Comparison of ENCODE assay signal across 1 cellular context in the genomic region with DNA sequence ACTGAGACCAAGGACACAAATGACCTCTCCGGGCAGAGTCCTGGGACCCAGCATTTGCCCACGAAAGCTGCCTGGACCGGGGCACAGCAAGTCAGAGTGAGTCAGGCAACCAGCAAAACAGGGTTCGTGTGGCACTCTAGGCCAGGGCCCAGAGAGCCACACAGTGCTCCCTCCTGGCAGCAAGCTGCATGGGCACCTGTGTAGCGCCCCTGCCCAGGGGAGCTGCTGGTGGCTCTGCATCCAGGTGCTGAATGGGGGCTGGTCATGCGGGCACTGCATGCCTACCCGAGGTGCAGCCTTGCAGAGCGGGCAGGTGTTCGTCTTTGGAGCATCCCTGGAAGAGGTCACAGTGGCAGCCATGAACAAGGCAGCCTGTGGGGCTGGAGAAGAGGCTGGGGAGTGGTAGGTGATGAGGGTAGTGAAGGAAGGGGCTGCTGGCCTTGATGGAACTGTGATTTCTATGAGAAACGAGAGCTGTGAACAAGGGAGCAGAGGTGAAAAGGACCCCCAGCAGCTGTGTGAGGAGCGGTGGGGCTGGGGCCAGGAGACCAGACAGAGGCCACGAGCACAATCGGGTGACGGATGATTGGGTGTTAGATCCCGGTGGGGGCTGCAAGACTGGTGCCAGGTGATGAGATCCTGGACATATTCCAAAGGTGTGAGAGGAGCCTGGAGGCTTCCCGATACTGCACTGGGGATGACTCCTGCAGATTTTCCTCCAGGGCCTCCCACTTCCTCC.
A peak's percentile ranks its signal among the peaks of the same experiment; 100 is the strongest.
TF ChIP-seq lines count a peak whose summit lies in the region.

No MANE protein-coding gene starts in this region.

TF ChIP-seq in K562, 482 proteins besides CTCF, POLR2A, EP300 and RAD21 (continued from another document):
- TF ChIP-seq HNRNPLL (IDR thresholded peaks at IDR 0.05; ENCODE audit: low read depth, low read length, poor library complexity, severe bottlenecking) (peak; percentile 16), L3MBTL2 (IDR thresholded peaks at IDR 0.05) (no peak), FOXP1 (CRISPR knock-in tag; IDR thresholded peaks at IDR 0.05) (no peak), TFE3 (CRISPR knock-in tag; IDR thresholded peaks at IDR 0.05) (no peak), CHD4 (IDR thresholded peaks at IDR 0.05; ENCODE audit: insufficient read depth, insufficient replicate concordance, low read depth, low read length, poor library complexity, severe bottlenecking) (no peak), BCOR (IDR thresholded peaks at IDR 0.05) (no peak), ZNF507 (tag; conservative IDR thresholded peaks at IDR 0.05) (no peak), ATF2 (CRISPR knock-in tag; IDR thresholded peaks at IDR 0.05) (no peak), SAFB (IDR thresholded peaks at IDR 0.05; ENCODE audit: borderline replicate concordance, low read depth, low read length) (no peak), ZBTB40 (IDR thresholded peaks at IDR 0.05) (no peak), ZBTB40 (CRISPR knock-in tag; IDR thresholded peaks at IDR 0.05) (no peak; the same call in 1 of the 2 replicates), MECOM (CRISPR knock-in tag; IDR thresholded peaks at IDR 0.05) (no peak), PTRF (tag; IDR thresholded peaks at IDR 0.05) (no peak), ZFP30 (CRISPR knock-in tag; IDR thresholded peaks at IDR 0.05; ENCODE audit: borderline replicate concordance) (no peak), HEY1 (CRISPR knock-in tag; IDR thresholded peaks at IDR 0.05; ENCODE audit: borderline replicate concordance) (no peak), MED1 (CRISPR knock-in tag; IDR thresholded peaks at IDR 0.05; ENCODE audit: borderline replicate concordance) (no peak), HNRNPK (IDR thresholded peaks at IDR 0.05; ENCODE audit: low read depth, low read length, poor library complexity, severe bottlenecking) (no peak), SREBF1 (IDR thresholded peaks at IDR 0.05; ENCODE audit: borderline replicate concordance, low read depth, low read length) (no peak), ZNF444 (CRISPR knock-in tag; IDR thresholded peaks at IDR 0.05) (no peak), ZBTB33 (CRISPR knock-in tag; IDR thresholded peaks at IDR 0.05) (no peak), TFAP4 (CRISPR knock-in tag; IDR thresholded peaks at IDR 0.05; ENCODE audit: borderline replicate concordance) (no peak), ZNF24 (IDR thresholded peaks at IDR 0.05) (no peak), PURB (CRISPR knock-in tag; IDR thresholded peaks at IDR 0.05; ENCODE audit: low read depth) (peak; percentile 89; the same call in 1 of the 2 replicates), PCBP1 (IDR thresholded peaks at IDR 0.05; ENCODE audit: low read depth, low read length, poor library complexity, severe bottlenecking) (no peak), DIDO1 (tag; IDR thresholded peaks at IDR 0.05; ENCODE audit: low read depth) (no peak), ZNF347 (CRISPR knock-in tag; IDR thresholded peaks at IDR 0.05; ENCODE audit: low read depth) (no peak), POLR2G (IDR thresholded peaks at IDR 0.05; ENCODE audit: low read depth, low read length) (peak; percentile 55), PRDM10 (IDR thresholded peaks at IDR 0.05; ENCODE audit: partially characterized antibody) (no peak)
- TF ChIP-seq, protein P1, sequence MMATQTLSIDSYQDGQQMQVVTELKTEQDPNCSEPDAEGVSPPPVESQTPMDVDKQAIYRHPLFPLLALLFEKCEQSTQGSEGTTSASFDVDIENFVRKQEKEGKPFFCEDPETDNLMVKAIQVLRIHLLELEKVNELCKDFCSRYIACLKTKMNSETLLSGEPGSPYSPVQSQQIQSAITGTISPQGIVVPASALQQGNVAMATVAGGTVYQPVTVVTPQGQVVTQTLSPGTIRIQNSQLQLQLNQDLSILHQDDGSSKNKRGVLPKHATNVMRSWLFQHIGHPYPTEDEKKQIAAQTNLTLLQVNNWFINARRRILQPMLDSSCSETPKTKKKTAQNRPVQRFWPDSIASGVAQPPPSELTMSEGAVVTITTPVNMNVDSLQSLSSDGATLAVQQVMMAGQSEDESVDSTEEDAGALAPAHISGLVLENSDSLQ (IDR thresholded peaks at IDR 0.05): no peak
- TF ChIP-seq, protein P2, sequence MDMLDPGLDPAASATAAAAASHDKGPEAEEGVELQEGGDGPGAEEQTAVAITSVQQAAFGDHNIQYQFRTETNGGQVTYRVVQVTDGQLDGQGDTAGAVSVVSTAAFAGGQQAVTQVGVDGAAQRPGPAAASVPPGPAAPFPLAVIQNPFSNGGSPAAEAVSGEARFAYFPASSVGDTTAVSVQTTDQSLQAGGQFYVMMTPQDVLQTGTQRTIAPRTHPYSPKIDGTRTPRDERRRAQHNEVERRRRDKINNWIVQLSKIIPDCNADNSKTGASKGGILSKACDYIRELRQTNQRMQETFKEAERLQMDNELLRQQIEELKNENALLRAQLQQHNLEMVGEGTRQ (CRISPR knock-in tag; IDR thresholded peaks at IDR 0.05): peak; percentile 14; the same call in 1 of the 2 replicates
- TF ChIP-seq, protein P3, sequence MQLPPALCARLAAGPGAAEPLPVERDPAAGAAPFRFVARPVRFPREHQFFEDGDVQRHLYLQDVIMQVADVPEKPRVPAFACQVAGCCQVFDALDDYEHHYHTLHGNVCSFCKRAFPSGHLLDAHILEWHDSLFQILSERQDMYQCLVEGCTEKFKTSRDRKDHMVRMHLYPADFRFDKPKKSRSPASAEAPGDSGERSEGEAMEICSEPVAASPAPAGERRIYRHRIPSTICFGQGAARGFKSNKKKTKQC (CRISPR knock-in tag; IDR thresholded peaks at IDR 0.05): peak; percentile 50
